19 cellular contexts compared by ENCODE assay signal in genomic region chr22:36152088-36152487, GRCh38. TPM values are rescaled to one million over a fixed set of nuclear protein-coding genes. Genes with fewer than 3 reads are reported as not detected.
DNase-seq lines count a peak whose midpoint lies in the region; ATAC-seq and TF ChIP-seq lines count a peak whose summit lies in the region.
"Had no signal": no experiment of that assay in that cellular context is flagged by ENCODE, and none has a peak within 500 bp of the region (broad histone marks: within the 10 kb centered on the region; RNA-seq: fewer than 3 reads in every experiment).

No MANE protein-coding gene starts in this region.

- no peak for DNase-seq in activated T-cell treated with anti-CD3 and anti-CD28 coated beads, Interleukin-2, amount 50 U/mL, for 72 hours
- no peak for DNase-seq in activated T-cell treated with anti-CD3 and anti-CD28 coated beads, Interleukin-2, amount 50 U/mL, for 4 hours
- DNase-seq in CD4-positive, alpha-beta memory T cell: no peak
- DNase-seq in ascending aorta (ENCODE audit: low spot score in 2 of 2) (no peak), globus pallidus (ENCODE audit: low spot score) (no peak), islet precursor cell (no peak)
- DNase-seq in stimulated activated effector memory CD8-positive, alpha-beta T cell treated with anti-CD3 and anti-CD28 coated beads, Interleukin-12 subunit alpha, Interleukin-12 subunit beta, amount 100 ng/mL, for 72 hours (ENCODE audit: low spot score in 2 of 2): no peak
- DNase-seq: amniotic stem cell; DND-41; effector CD4-positive, alpha-beta T cell; esophagus squamous epithelium; glutamatergic neuron; SIG-M5; small intestine; stimulated activated CD4-positive, alpha-beta T cell treated with anti-CD3 and anti-CD28 coated beads, Interleukin-4, amount 100 ng/mL, for 24 hours had no signal

- peaks cover 14 to 26% of the 10 kb centered on the region in 2 donors for H3K36me3 Mint-ChIP-seq in activated T-cell treated with anti-CD3 and anti-CD28 coated beads, Interleukin-2, amount 50 U/mL, for 72 hours (ENCODE audit: insufficient read depth in 2 of 2)
- peaks cover 30% of the 10 kb centered on the region for H3K36me3 Mint-ChIP-seq in activated T-cell treated with anti-CD3 and anti-CD28 coated beads, Interleukin-2, amount 50 U/mL, for 4 hours (ENCODE audit: insufficient read depth)
- peaks cover 70 to 92% of the 10 kb centered on the region in 2 donors for H3K36me3 Mint-ChIP-seq in CD4-positive, alpha-beta memory T cell
- H3K36me3 Mint-ChIP-seq in stimulated activated effector memory CD8-positive, alpha-beta T cell treated with anti-CD3 and anti-CD28 coated beads, Interleukin-12 subunit alpha, Interleukin-12 subunit beta, amount 100 ng/mL, for 72 hours: peaks cover 51% of the 10 kb centered on the region

- peak overlapping the region; percentile 19 for H3K27ac ChIP-seq in CD4-positive, alpha-beta memory T cell (ENCODE audit: low read depth, low read length)
- peak overlapping the region; percentile 53 to 94 for H3K27ac ChIP-seq in ascending aorta

- intact Hi-C loops in CD4-positive, alpha-beta memory T cell (cut with micrococcal nuclease): no loop called here
- intact Hi-C loops in ascending aorta (cut with DNase I): loop anchor here (10.0 kb wide), 2 partner anchors 233 to 333 kb away; partner anchors contain the start of genes MYH9 and TXN2

- peaks cover 80% of the 10 kb centered on the region for H3K4me1 ChIP-seq in CD4-positive, alpha-beta memory T cell (ENCODE audit: insufficient read depth, low read length)
- H3K4me1 ChIP-seq in ascending aorta: peaks cover 17 to 37% of the 10 kb centered on the region in 2 donors

- no peaks in the 10 kb centered on the region for H3K9me3 ChIP-seq in CD4-positive, alpha-beta memory T cell (ENCODE audit: control insufficient read depth in 1 of 2, low read length in 2 of 2)
- H3K9me3 ChIP-seq in ascending aorta: no peaks in the 10 kb centered on the region
- H3K9me3 ChIP-seq: esophagus squamous epithelium had no signal

- POLR2A ChIA-PET in CD4-positive, alpha-beta memory T cell (lab: Charles Lee; ENCODE audit: partially characterized antibody): interaction anchor here (1.0 to 2.2 kb wide), 8 partner anchors 9 to 28 kb away, joined by 3 to 8 read pairs (median 4); no protein-coding TSS in a partner anchor

- TF ChIP-seq CTCF in ascending aorta (IDR thresholded peaks at IDR 0.05): no peak

- peak overlapping the region in 1 of 2 donors; percentile 1 for H3K4me3 Mint-ChIP-seq in activated T-cell treated with anti-CD3 and anti-CD28 coated beads, Interleukin-2, amount 50 U/mL, for 72 hours
- H3K4me3 Mint-ChIP-seq in activated T-cell treated with anti-CD3 and anti-CD28 coated beads, Interleukin-2, amount 50 U/mL, for 4 hours: no peak overlapping the region
- H3K4me3 Mint-ChIP-seq in CD4-positive, alpha-beta memory T cell: peak overlapping the region in 7 of 8 donors; percentile 39 to 71 (median 55)
- no peak overlapping the region for H3K4me3 Mint-ChIP-seq in stimulated activated effector memory CD8-positive, alpha-beta T cell treated with anti-CD3 and anti-CD28 coated beads, Interleukin-12 subunit alpha, Interleukin-12 subunit beta, amount 100 ng/mL, for 72 hours
- H3K4me3 Mint-ChIP-seq: T-helper 2 cell treated with Interferon-gamma antibody and Interleukin-4, amounts not matched to agents 5 μg/mL and 100 μg/mL, for 36 hours had no signal

- no peaks in the 10 kb centered on the region for H3K27me3 Mint-ChIP-seq in activated T-cell treated with anti-CD3 and anti-CD28 coated beads, Interleukin-2, amount 50 U/mL, for 72 hours (ENCODE audit: low read depth)
- H3K27me3 Mint-ChIP-seq in activated T-cell treated with anti-CD3 and anti-CD28 coated beads, Interleukin-2, amount 50 U/mL, for 4 hours (ENCODE audit: low read depth): no peaks in the 10 kb centered on the region
- H3K27me3 Mint-ChIP-seq in CD4-positive, alpha-beta memory T cell: no peaks in the 10 kb centered on the region

- CTCF ChIA-PET in CD4-positive, alpha-beta memory T cell (lab: Charles Lee; ENCODE audit: partially characterized antibody): interaction anchor here (1.5 to 4.0 kb wide), 3 partner anchors 9 to 27 kb away, joined by 3 to 23 read pairs (median 8); partner anchors contain the start of gene APOL3

- no peak overlapping the region for H3K4me3 ChIP-seq in CD4-positive, alpha-beta memory T cell (ENCODE audit: low read length in 2 of 2)
- H3K4me3 ChIP-seq in ascending aorta: no peak overlapping the region
- H3K4me3 ChIP-seq: esophagus squamous epithelium, lung had no signal

- H3K27ac Mint-ChIP-seq in activated T-cell treated with anti-CD3 and anti-CD28 coated beads, Interleukin-2, amount 50 U/mL, for 72 hours: peak overlapping the region; percentile 17
- peak overlapping the region; percentile 66 to 92 (median 90) for H3K27ac Mint-ChIP-seq in CD4-positive, alpha-beta memory T cell
- peak overlapping the region; percentile 100 for H3K27ac Mint-ChIP-seq in stimulated activated effector memory CD8-positive, alpha-beta T cell treated with anti-CD3 and anti-CD28 coated beads, Interleukin-12 subunit alpha, Interleukin-12 subunit beta, amount 100 ng/mL, for 72 hours
- H3K27ac Mint-ChIP-seq: T-helper 2 cell treated with Interferon-gamma antibody and Interleukin-4, amounts not matched to agents 5 μg/mL and 100 μg/mL, for 36 hours had no signal

- ATAC-seq in activated T-cell treated with anti-CD3 and anti-CD28 coated beads, Interleukin-2, amount 50 U/mL, for 72 hours (replicated peaks in 1 of 2): no peak
- ATAC-seq in activated T-cell treated with anti-CD3 and anti-CD28 coated beads, Interleukin-2, amount 50 U/mL, for 4 hours: no peak
- no peak for ATAC-seq in stimulated activated effector memory CD8-positive, alpha-beta T cell treated with anti-CD3 and anti-CD28 coated beads, Interleukin-12 subunit alpha, Interleukin-12 subunit beta, amount 100 ng/mL, for 72 hours
- ATAC-seq in GM18517 (IDR thresholded peaks at IDR 0.05; ENCODE audit: unreplicated experiment): no peak

- H3K4me1 Mint-ChIP-seq in activated T-cell treated with anti-CD3 and anti-CD28 coated beads, Interleukin-2, amount 50 U/mL, for 72 hours (ENCODE audit: low read depth): peaks cover 75% of the 10 kb centered on the region
- peaks cover 75% of the 10 kb centered on the region for H3K4me1 Mint-ChIP-seq in activated T-cell treated with anti-CD3 and anti-CD28 coated beads, Interleukin-2, amount 50 U/mL, for 4 hours (ENCODE audit: low read depth)
- H3K4me1 Mint-ChIP-seq in CD4-positive, alpha-beta memory T cell: peaks cover 61 to 93% (median 77%) of the 10 kb centered on the region in 4 donors
- peaks cover 80% of the 10 kb centered on the region for H3K4me1 Mint-ChIP-seq in stimulated activated effector memory CD8-positive, alpha-beta T cell treated with anti-CD3 and anti-CD28 coated beads, Interleukin-12 subunit alpha, Interleukin-12 subunit beta, amount 100 ng/mL, for 72 hours

- H3K27me3 ChIP-seq in CD4-positive, alpha-beta memory T cell (ENCODE audit: insufficient read depth, low read length): no peaks in the 10 kb centered on the region
- no peaks in the 10 kb centered on the region for H3K27me3 ChIP-seq in ascending aorta
- H3K27me3 ChIP-seq: esophagus squamous epithelium had no signal

- H3K36me3 ChIP-seq in CD4-positive, alpha-beta memory T cell (ENCODE audit: insufficient read depth, low read length): peaks cover 64% of the 10 kb centered on the region
- peaks cover 0 to 7% of the 10 kb centered on the region in 2 donors for H3K36me3 ChIP-seq in ascending aorta

- peaks cover 3% of the 10 kb centered on the region in 2 donors for H3K9me3 Mint-ChIP-seq in activated T-cell treated with anti-CD3 and anti-CD28 coated beads, Interleukin-2, amount 50 U/mL, for 72 hours
- H3K9me3 Mint-ChIP-seq in activated T-cell treated with anti-CD3 and anti-CD28 coated beads, Interleukin-2, amount 50 U/mL, for 4 hours: no peaks in the 10 kb centered on the region
- H3K9me3 Mint-ChIP-seq in CD4-positive, alpha-beta memory T cell: peaks cover 0 to 4% (median 0%) of the 10 kb centered on the region in 8 donors
- peaks cover 3% of the 10 kb centered on the region for H3K9me3 Mint-ChIP-seq in stimulated activated effector memory CD8-positive, alpha-beta T cell treated with anti-CD3 and anti-CD28 coated beads, Interleukin-12 subunit alpha, Interleukin-12 subunit beta, amount 100 ng/mL, for 72 hours

RNA-seq across cellular contexts. Expression of gene APOL3, which starts 8.5 kb away (rescaled TPM):
- 10 to 100 TPM; 55.6 to 55.7 TPM for total RNA-seq in activated T-cell treated with anti-CD3 and anti-CD28 coated beads, Interleukin-2, amount 50 U/mL, for 72 hours
- total RNA-seq in activated T-cell treated with anti-CD3 and anti-CD28 coated beads, Interleukin-2, amount 50 U/mL, for 4 hours: 10 to 100 TPM; 14.4 to 17.7 (median 15.5) TPM
- total RNA-seq in CD4-positive, alpha-beta memory T cell: 100 to 1,000 TPM; 213 to 229 TPM
- polyA plus RNA-seq in CD4-positive, alpha-beta memory T cell: 100 to 1,000 TPM in 1 of 2 donors, 10 to 100 TPM in 1; 47.4 to 109 TPM
- total RNA-seq in ascending aorta: 47.3 TPM

RNA-seq across cellular contexts. Expression of gene APOL4, which starts 49.5 kb away (rescaled TPM):
- total RNA-seq in activated T-cell treated with anti-CD3 and anti-CD28 coated beads, Interleukin-2, amount 50 U/mL, for 72 hours: 1 to 10 TPM in 1 of 2 donors, under 1 TPM in 1; 0.99 to 2.7 TPM
- under 1 TPM in 1 of 3 donors, not detected in 2; 0.27 TPM for total RNA-seq in activated T-cell treated with anti-CD3 and anti-CD28 coated beads, Interleukin-2, amount 50 U/mL, for 4 hours
- total RNA-seq in CD4-positive, alpha-beta memory T cell: not detected
- not detected for polyA plus RNA-seq in CD4-positive, alpha-beta memory T cell
- not detected for total RNA-seq in ascending aorta
- total RNA-seq: HT1080 had no signal

Comparison
In these comparisons a context has a peak if more than half of its experiments do, and no peak if none do; other contexts are left out.
1. H3K27ac Mint-ChIP-seq: peak in every context shown above with its lines; median percentile 100 in stimulated activated effector memory CD8-positive, alpha-beta T cell treated with anti-CD3 and anti-CD28 coated beads, Interleukin-12 subunit alpha, Interleukin-12 subunit beta, amount 100 ng/mL, for 72 hours; 90 in CD4-positive, alpha-beta memory T cell; 17 in activated T-cell treated with anti-CD3 and anti-CD28 coated beads, Interleukin-2, amount 50 U/mL, for 72 hours.
2. H3K4me3 Mint-ChIP-seq: peak in CD4-positive, alpha-beta memory T cell (7 of 8); none in activated T-cell treated with anti-CD3 and anti-CD28 coated beads, Interleukin-2, amount 50 U/mL, for 4 hours (single experiment) and stimulated activated effector memory CD8-positive, alpha-beta T cell treated with anti-CD3 and anti-CD28 coated beads, Interleukin-12 subunit alpha, Interleukin-12 subunit beta, amount 100 ng/mL, for 72 hours (single experiment).